Comparison of ENCODE assay signal across 8 cellular contexts in genomic region chr19:1270168-1270853, GRCh38. TPM values are rescaled to one million over a fixed set of nuclear protein-coding genes. Genes with fewer than 3 reads are reported as not detected.
DNase-seq lines count a peak whose midpoint lies in the region; ATAC-seq and TF ChIP-seq lines count a peak whose summit lies in the region.

No MANE protein-coding gene starts in this region.

- H3K9me3 ChIP-seq in BLaER1 (no peaks in the 10 kb centered on the region), Loucy (ENCODE audit: insufficient read depth, low read depth, low read length) (no peaks in the 10 kb centered on the region)
- H3K9me3 ChIP-seq in naive thymus-derived CD4-positive, alpha-beta T cell (ENCODE audit: control insufficient read depth in 2 of 3, low read length in 3 of 3), result no peaks in the 10 kb centered on the region

- H3K79me2 ChIP-seq in Loucy (ENCODE audit: insufficient read depth, low read length), result peaks cover 57% of the 10 kb centered on the region

- no peaks in the 10 kb centered on the region for H3K9me2 ChIP-seq in Loucy (replicated peaks; ENCODE audit: low read depth, low read length)

- H3K4me3 Mint-ChIP-seq in naive thymus-derived CD4-positive, alpha-beta T cell, result peak overlapping the region; percentile 88 to 96 (median 90)

- H3F3A ChIP-seq in Loucy (ENCODE audit: low read depth), result peaks cover 14% of the 10 kb centered on the region

- DNase-seq in caudate nucleus (lab: John Stamatoyannopoulos, UW) (no peak), ecto neural progenitor cell (ENCODE audit: low spot score) (no peak), GM03348 (ENCODE audit: low spot score) (no peak), hippocampal formation (lab: John Stamatoyannopoulos, UW) (no peak)
- DNase-seq in naive thymus-derived CD4-positive, alpha-beta T cell, result no peak

- H3K9ac ChIP-seq in BLaER1 (peak overlapping the region; percentile 98), Loucy (ENCODE audit: low read depth, low read length, poor library complexity, severe bottlenecking) (peak overlapping the region; percentile 97)

- H4K20me1 ChIP-seq in BLaER1, result peaks cover 66% of the 10 kb centered on the region
- peaks cover 57% of the 10 kb centered on the region for H4K20me1 ChIP-seq in Loucy (ENCODE audit: insufficient read depth, low read length, poor library complexity, severe bottlenecking)

- ATAC-seq in naive thymus-derived CD4-positive, alpha-beta T cell, result no peak
- no peak for ATAC-seq in GM18502 (IDR thresholded peaks at IDR 0.05; ENCODE audit: poor library complexity, unreplicated experiment)

- intact Hi-C loops in naive thymus-derived CD4-positive, alpha-beta T cell (cut with micrococcal nuclease), result no loop called here

- H3K4me2 ChIP-seq in BLaER1 (peak overlapping the region; percentile 99), Loucy (ENCODE audit: low read depth, low read length, poor library complexity, severe bottlenecking) (peak overlapping the region; percentile 100)

- H3K4me1 ChIP-seq in BLaER1 (peaks cover 88% of the 10 kb centered on the region), Loucy (ENCODE audit: insufficient read depth, low read length, poor library complexity, severe bottlenecking) (peaks cover 53% of the 10 kb centered on the region)
- peaks cover 71% of the 10 kb centered on the region in 2 donors for H3K4me1 ChIP-seq in naive thymus-derived CD4-positive, alpha-beta T cell (ENCODE audit: control insufficient read depth in 2 of 2, insufficient read depth in 2 of 2, low read length in 2 of 2)

- peaks cover 50 to 70% (median 59%) of the 10 kb centered on the region in 7 donors for H3K4me1 Mint-ChIP-seq in naive thymus-derived CD4-positive, alpha-beta T cell

- TF ChIP-seq CTCF in Loucy (conservative IDR thresholded peaks at IDR 0.05; ENCODE audit: low read length), result no peak

- POLR2A ChIA-PET in naive thymus-derived CD4-positive, alpha-beta T cell (lab: Charles Lee), result interaction anchor here (0.8 to 14.9 kb wide), 7 partner anchors 10 to 298 kb away, joined by 3 to 366 read pairs (median 26); partner anchors contain the start of genes ARHGAP45, ATP5F1D and MEX3D

- H3K27ac ChIP-seq in BLaER1 (peak overlapping the region; percentile 99), caudate nucleus (ENCODE audit: low read depth, low read length) (peak overlapping the region; percentile 97)
- H3K27ac ChIP-seq in naive thymus-derived CD4-positive, alpha-beta T cell (ENCODE audit: low read depth, low read length), result peak overlapping the region; percentile 82

- H3K27me3 ChIP-seq in BLaER1 (no peaks in the 10 kb centered on the region), Loucy (ENCODE audit: insufficient read depth, low read length, poor library complexity, severe bottlenecking) (peaks cover 4% of the 10 kb centered on the region)
- no peaks in the 10 kb centered on the region for H3K27me3 ChIP-seq in naive thymus-derived CD4-positive, alpha-beta T cell (ENCODE audit: control insufficient read depth in 2 of 2, insufficient read depth in 2 of 2, low read length in 2 of 2)

- peaks cover 0 to 6% (median 0%) of the 10 kb centered on the region in 5 donors for H3K27me3 Mint-ChIP-seq in naive thymus-derived CD4-positive, alpha-beta T cell

- H3K27ac Mint-ChIP-seq in naive thymus-derived CD4-positive, alpha-beta T cell, result peak overlapping the region; percentile 84 to 94 (median 91)

- H3K36me3 Mint-ChIP-seq in naive thymus-derived CD4-positive, alpha-beta T cell, result peaks cover 0 to 37% (median 23%) of the 10 kb centered on the region in 5 donors

- H2AFZ ChIP-seq in Loucy (ENCODE audit: low read length), result no peak overlapping the region

- CTCF ChIA-PET in naive thymus-derived CD4-positive, alpha-beta T cell (lab: Charles Lee), result no interaction called here

- H3K4me3 ChIP-seq in BLaER1, result peak overlapping the region; percentile 81
- peak overlapping the region; percentile 94 for H3K4me3 ChIP-seq in Loucy (ENCODE audit: low read length, poor library complexity, severe bottlenecking)
- H3K4me3 ChIP-seq in naive thymus-derived CD4-positive, alpha-beta T cell (ENCODE audit: low read length), result peak overlapping the region; percentile 76

- peaks cover 0 to 11% (median 0%) of the 10 kb centered on the region in 11 donors for H3K9me3 Mint-ChIP-seq in naive thymus-derived CD4-positive, alpha-beta T cell

- H3K36me3 ChIP-seq in BLaER1, result peaks cover 49% of the 10 kb centered on the region
- peaks cover 49% of the 10 kb centered on the region; the same call in 1 of the 2 replicates for H3K36me3 ChIP-seq in Loucy (ENCODE audit: insufficient read depth, low read length)
- H3K36me3 ChIP-seq in naive thymus-derived CD4-positive, alpha-beta T cell (ENCODE audit: control insufficient read depth in 2 of 3, insufficient read depth in 3 of 3, low read length in 3 of 3), result peaks cover 39 to 44% (median 42%) of the 10 kb centered on the region in 3 experiments

RNA-seq across cellular contexts. Expression of gene CIRBP, which starts 1.2 kb away (rescaled TPM):
- total RNA-seq in naive thymus-derived CD4-positive, alpha-beta T cell, result 100 to 1,000 TPM; 237 to 629 (median 524) TPM
- polyA plus RNA-seq in naive thymus-derived CD4-positive, alpha-beta T cell, result 100 to 1,000 TPM; 233 to 247 TPM

RNA-seq across cellular contexts. Expression of gene FAM174C, which starts 5.0 kb away (rescaled TPM):
- 10 to 100 TPM; 31.7 to 57.3 (median 47.7) TPM for total RNA-seq in naive thymus-derived CD4-positive, alpha-beta T cell
- 10 to 100 TPM; 75.0 to 78.8 TPM for polyA plus RNA-seq in naive thymus-derived CD4-positive, alpha-beta T cell

RNA-seq across cellular contexts. Expression of gene EFNA2, which starts 15.4 kb away (rescaled TPM):
- total RNA-seq in naive thymus-derived CD4-positive, alpha-beta T cell, result not detected
- not detected for polyA plus RNA-seq in naive thymus-derived CD4-positive, alpha-beta T cell

RNA-seq across cellular contexts. Expression of gene MIDN, which starts 21.9 kb away (rescaled TPM):
- 100 to 1,000 TPM in 2 of 5 experiments, 10 to 100 TPM in 3; 22.6 to 310 (median 78.1) TPM for total RNA-seq in naive thymus-derived CD4-positive, alpha-beta T cell
- 1 to 10 TPM; 1.4 to 3.6 TPM for polyA plus RNA-seq in naive thymus-derived CD4-positive, alpha-beta T cell

RNA-seq across cellular contexts. Expression of gene ATP5F1D, which starts 28.8 kb away (rescaled TPM):
- 100 to 1,000 TPM in 3 of 5 experiments, 10 to 100 TPM in 2; 90.6 to 178 (median 102) TPM for total RNA-seq in naive thymus-derived CD4-positive, alpha-beta T cell
- polyA plus RNA-seq in naive thymus-derived CD4-positive, alpha-beta T cell, result 100 to 1,000 TPM; 209 to 302 TPM
